1 cellular context compared by ENCODE assay signal in genomic region chr5:136191304-136192014, GRCh38.
TF ChIP-seq lines count a peak whose summit lies in the region.

No MANE protein-coding gene starts in this region.

TF ChIP-seq in H1, 55 proteins besides CTCF, POLR2A, EP300 and RAD21:
- peak; percentile 15; the same call in 1 of the 2 replicates for TF ChIP-seq MAX (IDR thresholded peaks at IDR 0.05)
- TF ChIP-seq PHF8 (conservative IDR thresholded peaks at IDR 0.05; ENCODE audit: low read depth, low read length), result no peak
- peak; percentile 23; the same call in 1 of the 2 replicates for TF ChIP-seq GABPA (IDR thresholded peaks at IDR 0.05; ENCODE audit: borderline replicate concordance, insufficient read depth, low read length)
